Comparison of ENCODE assay signal across 18 cellular contexts in the genomic region with DNA sequence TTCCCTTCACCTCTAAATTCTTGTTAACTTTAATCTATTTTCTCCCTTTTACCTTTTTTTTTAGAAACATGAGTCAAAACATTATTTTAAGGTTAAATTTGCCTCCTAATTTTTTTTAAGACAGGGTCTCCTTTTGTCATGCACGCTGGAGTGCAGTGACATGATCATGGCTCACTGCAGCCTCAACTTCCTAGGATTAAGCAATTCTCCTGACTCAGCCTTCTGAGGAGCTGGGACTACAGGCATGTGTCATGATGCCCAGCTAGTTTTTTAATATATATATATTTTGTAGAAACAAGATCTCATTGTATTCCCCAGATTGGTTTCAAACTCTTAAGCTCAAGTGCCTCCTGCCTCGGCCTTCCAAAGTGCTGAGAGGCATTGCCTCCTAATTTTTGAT.
A peak's percentile ranks its signal among the peaks of the same experiment; 100 is the strongest.
DNase-seq lines count a peak whose midpoint lies in the region; ATAC-seq and TF ChIP-seq lines count a peak whose summit lies in the region.
"Had no signal": no experiment of that assay in that cellular context is flagged by ENCODE, and none has a peak within 500 bp of the region (broad histone marks: within the 10 kb centered on the region; RNA-seq: fewer than 3 reads in every experiment).

No MANE protein-coding gene starts in this region.

- H3K27ac ChIP-seq in testis, result no peak overlapping the region

- DNase-seq in HT1080 (ENCODE audit: low read depth) (peak; percentile 76), RKO (ENCODE audit: low spot score) (peak; percentile 54), epithelial cell of esophagus (ENCODE audit: low read depth) (peak; percentile 55), testis (no peak), SIG-M5 treated with dmso at 0.1 percent for 504 hours (lab: John Stamatoyannopoulos, UW; ENCODE audit: unreplicated experiment) (no peak)
- DNase-seq: ACHN; BE2C; C1 segment of cervical spinal cord; CD4-positive, CD25-positive, alpha-beta regulatory T cell; CD8-positive, alpha-beta memory T cell; COR-L47; DMS 273 treated with DMSO at 0.1 percent for 48 hours; DMS53; DND-41; EL; H9 had no signal

- no peak for TF ChIP-seq POLR2A in testis (IDR thresholded peaks at IDR 0.05)

- no peaks in the 10 kb centered on the region for H3K9me3 ChIP-seq in testis

- no peaks in the 10 kb centered on the region for H3K4me1 ChIP-seq in testis
- H3K4me1 ChIP-seq: BE2C had no signal

- H3K4me3 ChIP-seq in epithelial cell of esophagus (ENCODE audit: low read length) (no peak overlapping the region), testis (no peak overlapping the region)
- H3K4me3 ChIP-seq: GM12878 had no signal

- intact Hi-C loops in testis (cut with DNase I; ENCODE audit: low total_unique reads), result no loop called here

- 68 to 88% methylated on average over 2 of the region's 2 CpGs for WGBS in testis, 2 donors

- no peaks in the 10 kb centered on the region for H3K36me3 ChIP-seq in testis (ENCODE audit: low read depth, missing control alignments)
- H3K36me3 ChIP-seq: BE2C had no signal

- ATAC-seq in GM21390 (IDR thresholded peaks at IDR 0.05; ENCODE audit: unreplicated experiment), result no peak
- ATAC-seq: GM12878 had no signal

- TF ChIP-seq CTCF in epithelial cell of esophagus (IDR thresholded peaks at IDR 0.05; ENCODE audit: insufficient read depth, low read depth, low read length, missing control alignments), result no peak
- no peak for TF ChIP-seq CTCF in testis (IDR thresholded peaks at IDR 0.05)

- H3K27me3 ChIP-seq in testis, result no peaks in the 10 kb centered on the region
- H3K27me3 ChIP-seq: BE2C had no signal

Comparison
In these comparisons a context has a peak if more than half of its experiments do, and no peak if none do; other contexts are left out.
1. DNase-seq: peak in HT1080 (single experiment), RKO (single experiment) and epithelial cell of esophagus (single experiment); none in testis (single experiment) and SIG-M5 treated with dmso at 0.1 percent for 504 hours (single experiment).